1 cellular context compared by ENCODE assay signal in genomic region chr11:65817815-65818680, GRCh38.
TF ChIP-seq lines count a peak whose summit lies in the region.

No MANE protein-coding gene starts in this region.

TF ChIP-seq in endothelial cell of umbilical vein, 7 proteins besides CTCF, POLR2A, EP300 and RAD21:
- no peak for TF ChIP-seq JUN (IDR thresholded peaks at IDR 0.05; ENCODE audit: borderline replicate concordance, insufficient read depth, insufficient read length, low read depth)
- peak; percentile 55 for TF ChIP-seq POLR2AphosphoS5 (IDR thresholded peaks at IDR 0.05; ENCODE audit: insufficient read depth, low read depth, low read length)
